ENCODE assay signal across 12 cellular contexts in the genomic region with DNA sequence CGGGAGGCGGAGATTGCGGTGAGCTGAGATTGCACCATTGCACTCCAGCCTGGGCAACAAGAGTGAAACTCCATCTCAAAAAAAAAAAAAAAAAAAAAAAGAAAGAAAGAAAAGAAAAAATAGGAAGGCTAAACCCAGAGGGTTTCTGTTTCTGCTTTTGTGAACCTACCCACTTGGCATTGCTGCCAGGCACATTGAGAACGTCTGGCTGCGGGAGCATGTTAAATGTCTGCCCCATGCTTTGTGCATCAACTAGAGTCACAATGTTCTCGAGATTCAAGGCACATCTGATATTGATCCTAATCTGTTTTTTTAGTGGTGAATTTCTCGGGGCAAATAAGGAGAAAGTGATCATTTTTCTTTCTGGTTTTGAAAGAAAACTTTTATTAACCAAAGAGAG. TPM values are rescaled to one million over a fixed set of nuclear protein-coding genes. Genes with fewer than 3 reads are reported as not detected.
DNase-seq lines count a peak whose midpoint lies in the region; ATAC-seq and TF ChIP-seq lines count a peak whose summit lies in the region.
"Had no signal": no experiment of that assay in that cellular context is flagged by ENCODE, and none has a peak within 500 bp of the region (broad histone marks: within the 10 kb centered on the region; RNA-seq: fewer than 3 reads in every experiment).

No MANE protein-coding gene starts in this region.

- no peak overlapping the region for H3K9ac ChIP-seq in muscle layer of colon (ENCODE audit: low read length)

- H3K4me1 Mint-ChIP-seq in activated naive CD4-positive, alpha-beta T cell treated with anti-CD3 and anti-CD28 coated beads, Interleukin-2, amount 50 U/mL, for 24 hours: peaks cover 53% of the 10 kb centered on the region
- peaks cover 44% of the 10 kb centered on the region for H3K4me1 Mint-ChIP-seq in activated CD8-positive, alpha-beta T cell treated with anti-CD3 and anti-CD28 coated beads, Interleukin-2, amount 10 ng/mL, durations not matched to agents 7 days and 5 days (ENCODE audit: low read depth)

- peak overlapping the region; percentile 77 for H3K27ac Mint-ChIP-seq in activated naive CD4-positive, alpha-beta T cell treated with anti-CD3 and anti-CD28 coated beads, Interleukin-2, amount 50 U/mL, for 24 hours
- peak overlapping the region; percentile 91 for H3K27ac Mint-ChIP-seq in activated CD8-positive, alpha-beta T cell treated with anti-CD3 and anti-CD28 coated beads, Interleukin-2, amount 10 ng/mL, durations not matched to agents 7 days and 5 days

- H3K36me3 Mint-ChIP-seq in activated naive CD4-positive, alpha-beta T cell treated with anti-CD3 and anti-CD28 coated beads, Interleukin-2, amount 50 U/mL, for 24 hours: no peaks in the 10 kb centered on the region
- peaks cover 36% of the 10 kb centered on the region for H3K36me3 Mint-ChIP-seq in activated CD8-positive, alpha-beta T cell treated with anti-CD3 and anti-CD28 coated beads, Interleukin-2, amount 10 ng/mL, durations not matched to agents 7 days and 5 days (ENCODE audit: low read depth)

- no peak for DNase-seq in activated naive CD4-positive, alpha-beta T cell (lab: John Stamatoyannopoulos, UW)
- no peak for DNase-seq in activated CD8-positive, alpha-beta T cell treated with anti-CD3 and anti-CD28 coated beads, Interleukin-2, amount 10 ng/mL, durations not matched to agents 7 days and 5 days
- no peak for DNase-seq in uterus
- DNase-seq in COR-L47 (lab: John Stamatoyannopoulos, UW): no peak
- DNase-seq in heart right ventricle: no peak
- no peak for DNase-seq in NCI-H2029 (lab: John Stamatoyannopoulos, UW)
- DNase-seq: BE2C, hippocampal formation, NCI-H526 treated with DMSO at 0.1 percent for 48 hours had no signal

- H3K27ac ChIP-seq in muscle layer of colon (ENCODE audit: low read depth, low read length): peak overlapping the region; percentile 47
- H3K27ac ChIP-seq in uterus: peak overlapping the region; percentile 98 to 99
- peak overlapping the region in 2 of 10 donors; percentile 79 to 90 for H3K27ac ChIP-seq in heart right ventricle
- H3K27ac ChIP-seq: cardiac muscle cell had no signal

- WGBS in heart right ventricle, 2 donors: 78 to 83% methylated on average over 7 of the region's 7 CpGs

- POLR2A ChIA-PET in activated CD8-positive, alpha-beta T cell treated with anti-CD3 and anti-CD28 coated beads, Interleukin-2, amount 10 ng/mL, durations not matched to agents 7 days and 5 days (lab: Charles Lee): no interaction called here

- H3K4me1 ChIP-seq in muscle layer of colon (ENCODE audit: insufficient read depth, low read length) (peaks cover 59% of the 10 kb centered on the region), uterus (peaks cover 6 to 30% of the 10 kb centered on the region in 2 donors), heart right ventricle (peaks cover 17 to 79% (median 48%) of the 10 kb centered on the region in 9 donors)

- H3K27me3 ChIP-seq in muscle layer of colon (ENCODE audit: control insufficient read depth in 1 of 2, insufficient read depth in 2 of 2, low read length in 2 of 2): no peaks in the 10 kb centered on the region
- no peaks in the 10 kb centered on the region for H3K27me3 ChIP-seq in uterus
- H3K27me3 ChIP-seq in heart right ventricle: no peaks in the 10 kb centered on the region
- H3K27me3 ChIP-seq: BE2C, cardiac muscle cell had no signal

- H3K9me3 Mint-ChIP-seq in activated naive CD4-positive, alpha-beta T cell treated with anti-CD3 and anti-CD28 coated beads, Interleukin-2, amount 50 U/mL, for 24 hours: no peaks in the 10 kb centered on the region
- no peaks in the 10 kb centered on the region for H3K9me3 Mint-ChIP-seq in activated CD8-positive, alpha-beta T cell treated with anti-CD3 and anti-CD28 coated beads, Interleukin-2, amount 10 ng/mL, durations not matched to agents 7 days and 5 days (ENCODE audit: insufficient read depth)

- H3K4me3 ChIP-seq in muscle layer of colon (ENCODE audit: low read depth in 1 of 2, low read length in 2 of 2) (no peak overlapping the region), uterus (peak overlapping the region in 1 of 2 donors; percentile 24), heart right ventricle (no peak overlapping the region)
- H3K4me3 ChIP-seq: cardiac muscle cell had no signal

- no peak for ATAC-seq in activated CD8-positive, alpha-beta T cell treated with anti-CD3 and anti-CD28 coated beads, Interleukin-2, amount 10 ng/mL, durations not matched to agents 7 days and 5 days
- ATAC-seq in heart right ventricle: no peak

- H3K27me3 Mint-ChIP-seq in activated naive CD4-positive, alpha-beta T cell treated with anti-CD3 and anti-CD28 coated beads, Interleukin-2, amount 50 U/mL, for 24 hours: no peaks in the 10 kb centered on the region
- H3K27me3 Mint-ChIP-seq in activated CD8-positive, alpha-beta T cell treated with anti-CD3 and anti-CD28 coated beads, Interleukin-2, amount 10 ng/mL, durations not matched to agents 7 days and 5 days (ENCODE audit: low read depth): no peaks in the 10 kb centered on the region

- intact Hi-C loops in uterus (cut with DNase I; ENCODE audit: low total_unique reads): no loop called here
- intact Hi-C loops in heart right ventricle (cut with DNase I): no loop called here

- H3K4me3 Mint-ChIP-seq in activated naive CD4-positive, alpha-beta T cell treated with anti-CD3 and anti-CD28 coated beads, Interleukin-2, amount 50 U/mL, for 24 hours: peak overlapping the region; percentile 71
- peak overlapping the region; percentile 99 for H3K4me3 Mint-ChIP-seq in activated CD8-positive, alpha-beta T cell treated with anti-CD3 and anti-CD28 coated beads, Interleukin-2, amount 10 ng/mL, durations not matched to agents 7 days and 5 days

- CTCF ChIA-PET in activated CD8-positive, alpha-beta T cell treated with anti-CD3 and anti-CD28 coated beads, Interleukin-2, amount 10 ng/mL, durations not matched to agents 7 days and 5 days (lab: Charles Lee): interaction anchor here (1.0 to 3.4 kb wide), 3 partner anchors 46 to 127 kb away, joined by 4 to 18 read pairs (median 11); no protein-coding TSS in a partner anchor

- TF ChIP-seq CTCF in uterus (IDR thresholded peaks at IDR 0.05): no peak
- no peak for TF ChIP-seq CTCF in heart right ventricle (IDR thresholded peaks at IDR 0.05)

- TF ChIP-seq POLR2A in uterus (IDR thresholded peaks at IDR 0.05): no peak

- H3K9me3 ChIP-seq in muscle layer of colon (ENCODE audit: low read length) (no peaks in the 10 kb centered on the region), uterus (no peaks in the 10 kb centered on the region), heart right ventricle (no peaks in the 10 kb centered on the region)
- H3K9me3 ChIP-seq: BE2C had no signal

- H3K36me3 ChIP-seq in muscle layer of colon (ENCODE audit: insufficient read depth, low read length) (no peaks in the 10 kb centered on the region), uterus (no peaks in the 10 kb centered on the region), heart right ventricle (no peaks in the 10 kb centered on the region)
- H3K36me3 ChIP-seq: cardiac muscle cell had no signal

RNA-seq across cellular contexts. Expression of gene SLC25A25, which starts 2.8 kb away (rescaled TPM):
- 10 to 100 TPM; 17.2 to 19.2 TPM for total RNA-seq in activated CD8-positive, alpha-beta T cell treated with anti-CD3 and anti-CD28 coated beads, Interleukin-2, amount 10 ng/mL, durations not matched to agents 7 days and 5 days
- 10 to 100 TPM; 14.3 to 49.7 (median 49.0) TPM for total RNA-seq in uterus
- total RNA-seq in heart right ventricle: 10 to 100 TPM in 3 of 10 donors, 1 to 10 TPM in 7; 3.6 to 20.7 (median 7.5) TPM
- 1 to 10 TPM; 2.3 to 4.8 TPM for polyA plus RNA-seq in heart right ventricle

RNA-seq across cellular contexts. Expression of gene NAIF1, which starts 3.8 kb away (rescaled TPM):
- total RNA-seq in activated CD8-positive, alpha-beta T cell treated with anti-CD3 and anti-CD28 coated beads, Interleukin-2, amount 10 ng/mL, durations not matched to agents 7 days and 5 days: 10 to 100 TPM; 13.3 to 15.4 TPM
- 10 to 100 TPM in 2 of 4 donors, 1 to 10 TPM in 2; 3.8 to 27.4 (median 10.6) TPM for total RNA-seq in uterus
- total RNA-seq in heart right ventricle: 1 to 10 TPM; 3.2 to 7.0 (median 5.5) TPM
- 1 to 10 TPM; 4.4 to 7.2 TPM for polyA plus RNA-seq in heart right ventricle

RNA-seq across cellular contexts. Expression of gene PTGES2, which starts 56.7 kb away (rescaled TPM):
- total RNA-seq in activated CD8-positive, alpha-beta T cell treated with anti-CD3 and anti-CD28 coated beads, Interleukin-2, amount 10 ng/mL, durations not matched to agents 7 days and 5 days: 10 to 100 TPM; 51.8 to 57.7 TPM
- total RNA-seq in uterus (100 to 1,000 TPM in 1 of 4 donors, 10 to 100 TPM in 3; 21.5 to 173 (median 64.2) TPM), heart right ventricle (100 to 1,000 TPM; 117 to 166 (median 148) TPM)
- 100 to 1,000 TPM; 132 to 147 TPM for polyA plus RNA-seq in heart right ventricle
